ENCODE assay signal across 14 cellular contexts in the genomic region with DNA sequence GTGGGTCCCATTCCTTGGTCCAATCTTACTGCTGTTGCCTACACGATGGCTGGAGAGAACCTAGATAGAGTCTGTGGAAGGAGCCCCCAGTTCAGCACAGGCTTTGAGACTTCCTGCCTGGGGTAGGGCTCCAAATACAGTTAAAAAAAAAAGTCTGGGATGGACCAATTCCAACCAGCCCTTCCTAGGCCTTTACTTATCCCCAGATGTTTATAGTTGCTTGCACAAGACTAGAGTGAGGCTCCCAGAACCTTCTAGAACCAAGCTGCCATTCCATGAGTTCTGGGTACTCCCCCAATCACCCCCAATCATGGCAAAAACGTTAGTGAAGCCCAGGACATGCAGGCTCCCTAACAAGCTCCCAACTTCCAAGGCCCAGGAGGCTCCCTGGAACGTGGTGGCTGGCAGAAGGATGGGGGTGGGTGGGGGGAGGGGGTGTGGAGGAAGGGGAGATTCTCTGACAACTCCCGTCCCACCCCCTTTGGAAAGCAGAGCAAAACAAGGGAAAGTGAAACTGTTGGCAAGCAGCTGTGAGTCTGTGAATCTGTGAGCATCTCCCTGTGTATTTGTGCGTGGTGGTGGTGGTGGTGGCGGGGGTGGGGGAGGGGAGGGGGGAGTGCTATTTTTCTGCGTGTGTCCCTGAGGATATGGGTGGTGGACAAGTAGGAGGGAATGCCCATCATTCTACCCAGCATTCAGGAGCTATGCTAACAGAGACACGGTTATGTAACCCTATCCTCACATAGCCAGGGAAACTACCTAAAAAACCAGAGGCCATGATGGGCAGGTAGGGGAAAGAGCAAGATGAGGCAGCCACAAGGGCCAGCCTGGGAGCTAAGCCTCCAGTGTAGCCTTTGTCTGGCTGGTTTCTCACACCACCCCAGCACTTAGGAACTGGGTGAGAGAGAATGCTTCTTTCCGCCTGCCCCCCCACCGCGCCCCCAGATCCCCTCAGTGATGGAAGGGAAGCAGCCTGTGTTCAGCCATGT. TPM values are rescaled to one million over a fixed set of nuclear protein-coding genes. Genes with fewer than 3 reads are reported as not detected.
A peak's percentile ranks its signal among the peaks of the same experiment; 100 is the strongest.
DNase-seq lines count a peak whose midpoint lies in the region; ATAC-seq and TF ChIP-seq lines count a peak whose summit lies in the region.
"Had no signal": no experiment of that assay in that cellular context is flagged by ENCODE, and none has a peak within 500 bp of the region (broad histone marks: within the 10 kb centered on the region; RNA-seq: fewer than 3 reads in every experiment).

No MANE protein-coding gene starts in this region.

- H3K79me2 ChIP-seq in smooth muscle cell (ENCODE audit: low read depth): no peaks in the 10 kb centered on the region

- H3K4me3 ChIP-seq in colonic mucosa: peak overlapping the region; percentile 43
- H3K4me3 ChIP-seq in prostate gland: no peak overlapping the region
- H3K4me3 ChIP-seq in smooth muscle cell: no peak overlapping the region

- H3K27me3 ChIP-seq in colonic mucosa: no peaks in the 10 kb centered on the region
- H3K27me3 ChIP-seq in prostate gland (replicated peaks; ENCODE audit: insufficient read depth): no peaks in the 10 kb centered on the region
- H3K27me3 ChIP-seq in smooth muscle cell (ENCODE audit: low read depth): no peaks in the 10 kb centered on the region

- H3K9me3 ChIP-seq in KOPT-K1 (ENCODE audit: insufficient read depth, low read length, poor library complexity, severe bottlenecking): no peaks in the 10 kb centered on the region
- no peaks in the 10 kb centered on the region for H3K9me3 ChIP-seq in colonic mucosa
- H3K9me3 ChIP-seq in prostate gland: no peaks in the 10 kb centered on the region
- no peaks in the 10 kb centered on the region for H3K9me3 ChIP-seq in smooth muscle cell (replicated peaks; ENCODE audit: low read depth)

- ATAC-seq in HG03095 (IDR thresholded peaks at IDR 0.05; ENCODE audit: unreplicated experiment): no peak
- ATAC-seq: stimulated activated naive CD8-positive, alpha-beta T cell treated with anti-CD3 and anti-CD28 coated beads, Interleukin-15, amount 100 ng/mL, for 72 hours had no signal

- H3K36me3 ChIP-seq in KOPT-K1 (ENCODE audit: insufficient read depth, low read length): no peaks in the 10 kb centered on the region
- H3K36me3 ChIP-seq in colonic mucosa: no peaks in the 10 kb centered on the region
- no peaks in the 10 kb centered on the region for H3K36me3 ChIP-seq in prostate gland
- no peaks in the 10 kb centered on the region for H3K36me3 ChIP-seq in smooth muscle cell (ENCODE audit: low read depth)

- H3K27ac ChIP-seq in KOPT-K1 (ENCODE audit: low read depth, low read length, poor library complexity, severe bottlenecking): peak overlapping the region; percentile 32
- H3K27ac ChIP-seq in colonic mucosa: peak overlapping the region; percentile 90
- peak overlapping the region; percentile 45 to 55 for H3K27ac ChIP-seq in prostate gland
- no peak overlapping the region for H3K27ac ChIP-seq in smooth muscle cell (ENCODE audit: low read depth)

- H2AFZ ChIP-seq in smooth muscle cell (ENCODE audit: low read depth): no peak overlapping the region

- no peak overlapping the region for H3K4me2 ChIP-seq in smooth muscle cell

- TF ChIP-seq POLR2A in prostate gland (IDR thresholded peaks at IDR 0.05): no peak

- DNase-seq in COLO668 (lab: John Stamatoyannopoulos, UW; ENCODE audit: unreplicated experiment) (peak; percentile 23), colonic mucosa (peak; percentile 29), prostate gland (ENCODE audit: low spot score) (no peak), NCI-H2227 (lab: John Stamatoyannopoulos, UW; ENCODE audit: unreplicated experiment) (no peak), smooth muscle cell (lab: John Stamatoyannopoulos, UW; ENCODE audit: unreplicated experiment) (no peak), DMS 273 treated with DMSO at 0.1 percent for 48 hours (lab: John Stamatoyannopoulos, UW) (no peak)
- DNase-seq: activated CD4-positive, alpha-beta T cell treated with anti-CD3 and anti-CD28 coated beads, Interleukin-2, amount 50 U/mL, for 48 hours; activated naive CD4-positive, alpha-beta T cell treated with anti-CD3 and anti-CD28 coated beads, Interleukin-2, amount 50 U/mL, for 16 hours; nephron progenitor cell; stimulated activated CD4-positive, alpha-beta T cell treated with anti-CD3 and anti-CD28 coated beads, Interleukin-1b, Interleukin-23, amount 100 ng/mL, for 48 hours; stimulated activated naive CD8-positive, alpha-beta T cell treated with anti-CD3 and anti-CD28 coated beads, Interleukin-15, amount 100 ng/mL, for 72 hours had no signal

- H4K20me1 ChIP-seq in smooth muscle cell (ENCODE audit: low read depth): no peaks in the 10 kb centered on the region

- H3K4me1 ChIP-seq in colonic mucosa: peaks cover 24% of the 10 kb centered on the region
- H3K4me1 ChIP-seq in prostate gland (replicated peaks): peaks cover 6% of the 10 kb centered on the region
- peaks cover 10% of the 10 kb centered on the region for H3K4me1 ChIP-seq in smooth muscle cell (ENCODE audit: low read depth)

- TF ChIP-seq CTCF in colonic mucosa (IDR thresholded peaks at IDR 0.05) (no peak), prostate gland (IDR thresholded peaks at IDR 0.05) (no peak), smooth muscle cell (IDR thresholded peaks at IDR 0.05; ENCODE audit: borderline replicate concordance, insufficient read depth, poor library complexity, severe bottlenecking) (no peak)

- peaks cover 5% of the 10 kb centered on the region for H3F3A ChIP-seq in smooth muscle cell (ENCODE audit: low read depth)

- peak overlapping the region in 1 of 2 donors; percentile 89 for H3K9ac ChIP-seq in colonic mucosa (ENCODE audit: low read depth in 2 of 2, low read length in 2 of 2)
- no peak overlapping the region for H3K9ac ChIP-seq in smooth muscle cell (ENCODE audit: low read depth)

- 49% methylated on average over 11 of the region's 11 CpGs for WGBS in prostate gland
- 76% methylated on average over 10 of the region's 11 CpGs for WGBS in smooth muscle cell (ENCODE audit: low lambda C conversion rate)

- intact Hi-C loops in colonic mucosa (cut with DNase I) (loop anchor here (10.0 kb wide), 1 partner anchor 197 kb away; no protein-coding TSS in a partner anchor), prostate gland (cut with DNase I) (no loop called here)

RNA-seq across cellular contexts. Expression of gene MST1R, which starts 2.0 kb away (rescaled TPM):
- total RNA-seq in colonic mucosa (100 to 1,000 TPM in 1 of 2 donors, 10 to 100 TPM in 1; 88.9 to 173 TPM), prostate gland (1 to 10 TPM; 1.5 to 5.5 TPM), smooth muscle cell (0.63 TPM in 1 of 2 replicates, not detected in the other)
- 0.28 and 0.59 TPM in 2 replicates for polyA plus RNA-seq in smooth muscle cell

RNA-seq across cellular contexts. Expression of gene MON1A, which starts 28.0 kb away (rescaled TPM):
- total RNA-seq in colonic mucosa: 10 to 100 TPM in 1 of 2 donors, 1 to 10 TPM in 1; 4.5 to 14.9 TPM
- 10 to 100 TPM in 1 of 2 donors, 1 to 10 TPM in 1; 7.8 to 12.0 TPM for total RNA-seq in prostate gland
- 4.1 and 9.0 TPM in 2 replicates for total RNA-seq in smooth muscle cell
- 8.3 and 9.8 TPM in 2 replicates for polyA plus RNA-seq in smooth muscle cell

RNA-seq across cellular contexts. Expression of gene CAMKV, which starts 31.9 kb away (rescaled TPM):
- total RNA-seq in colonic mucosa (under 1 TPM; 0.21 to 0.30 TPM), prostate gland (under 1 TPM in 1 of 2 donors, not detected in 1; 0.97 TPM), smooth muscle cell (not detected in 2 replicates)
- polyA plus RNA-seq in smooth muscle cell: not detected in 2 replicates
- total RNA-seq: NCI-H460 had no signal

RNA-seq across cellular contexts. Expression of gene RBM6, which starts 38.3 kb away (rescaled TPM):
- 10 to 100 TPM; 49.8 to 60.3 TPM for total RNA-seq in colonic mucosa
- 100 to 1,000 TPM in 1 of 2 donors, 10 to 100 TPM in 1; 53.1 to 176 TPM for total RNA-seq in prostate gland
- 42.4 and 45.6 TPM in 2 replicates for total RNA-seq in smooth muscle cell
- 41.7 and 51.2 TPM in 2 replicates for polyA plus RNA-seq in smooth muscle cell

RNA-seq across cellular contexts. Expression of gene TRAIP, which starts 45.3 kb away (rescaled TPM):
- total RNA-seq in colonic mucosa: 10 to 100 TPM in 1 of 2 donors, 1 to 10 TPM in 1; 3.6 to 19.7 TPM
- total RNA-seq in prostate gland: 1 to 10 TPM; 2.8 to 7.7 TPM
- 1.1 and 3.8 TPM in 2 replicates for total RNA-seq in smooth muscle cell
- 3.3 and 4.6 TPM in 2 replicates for polyA plus RNA-seq in smooth muscle cell

Comparison
In these comparisons a context has a peak if more than half of its experiments do, and no peak if none do; other contexts are left out.
1. DNase-seq: peak in COLO668 (single experiment) and colonic mucosa (single experiment); none in prostate gland (single experiment), NCI-H2227 (single experiment), smooth muscle cell (single experiment) and DMS 273 treated with DMSO at 0.1 percent for 48 hours (single experiment).
2. RNA of gene MST1R, which starts 2.0 kb away (total RNA-seq): 88.9 to 173 TPM in colonic mucosa; 1.5 to 5.5 TPM in prostate gland and 0.63 TPM in smooth muscle cell; every median in the first group is over 10 times any median in the second.